Comparison of ENCODE assay signal across 1 cellular context in the genomic region with DNA sequence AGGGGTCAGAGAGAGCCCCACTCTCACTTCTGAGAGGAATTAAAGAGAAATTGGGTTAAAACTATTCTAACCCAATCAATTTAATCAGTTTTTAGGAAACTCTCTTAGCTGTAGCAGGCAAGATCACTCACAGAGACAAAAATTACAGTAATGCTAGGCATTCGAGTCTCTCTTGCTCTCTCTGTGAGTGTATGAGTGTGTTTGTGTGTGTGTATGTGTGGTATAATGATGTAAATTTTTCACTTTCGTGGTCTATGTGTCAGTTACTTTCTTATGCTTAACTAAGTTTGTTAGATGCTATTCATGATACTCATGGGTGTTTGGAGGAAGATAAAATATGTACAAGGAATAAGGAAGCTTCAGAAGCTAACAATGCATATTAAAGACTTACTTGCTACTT.
TF ChIP-seq lines count a peak whose summit lies in the region.

No MANE protein-coding gene starts in this region.

TF ChIP-seq in IMR-90, 13 proteins besides CTCF, POLR2A, EP300 and RAD21 (continued from another document):
- TF ChIP-seq FOS (IDR thresholded peaks at IDR 0.05; ENCODE audit: low read depth, low read length) (no peak), MAZ (IDR thresholded peaks at IDR 0.05; ENCODE audit: borderline replicate concordance, low read depth, low read length) (no peak), CHD1 (IDR thresholded peaks at IDR 0.05; ENCODE audit: low read depth, low read length) (no peak), BHLHE40 (IDR thresholded peaks at IDR 0.05; ENCODE audit: low read depth, low read length) (no peak), CEBPB (IDR thresholded peaks at IDR 0.05; ENCODE audit: low read depth, low read length) (no peak), NFE2L2 (IDR thresholded peaks at IDR 0.05; ENCODE audit: low read depth, low read length) (no peak), RFX5 (IDR thresholded peaks at IDR 0.05; ENCODE audit: low read depth, low read length) (no peak), MAFK (IDR thresholded peaks at IDR 0.05; ENCODE audit: low read depth, low read length) (no peak), SMC3 (IDR thresholded peaks at IDR 0.05; ENCODE audit: low read depth, low read length) (no peak), RCOR1 (IDR thresholded peaks at IDR 0.05; ENCODE audit: insufficient replicate concordance, low read length) (no peak)
- TF ChIP-seq, protein P1, sequence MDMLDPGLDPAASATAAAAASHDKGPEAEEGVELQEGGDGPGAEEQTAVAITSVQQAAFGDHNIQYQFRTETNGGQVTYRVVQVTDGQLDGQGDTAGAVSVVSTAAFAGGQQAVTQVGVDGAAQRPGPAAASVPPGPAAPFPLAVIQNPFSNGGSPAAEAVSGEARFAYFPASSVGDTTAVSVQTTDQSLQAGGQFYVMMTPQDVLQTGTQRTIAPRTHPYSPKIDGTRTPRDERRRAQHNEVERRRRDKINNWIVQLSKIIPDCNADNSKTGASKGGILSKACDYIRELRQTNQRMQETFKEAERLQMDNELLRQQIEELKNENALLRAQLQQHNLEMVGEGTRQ (IDR thresholded peaks at IDR 0.05; ENCODE audit: low read depth, low read length), result no peak
- TF ChIP-seq, protein P2, sequence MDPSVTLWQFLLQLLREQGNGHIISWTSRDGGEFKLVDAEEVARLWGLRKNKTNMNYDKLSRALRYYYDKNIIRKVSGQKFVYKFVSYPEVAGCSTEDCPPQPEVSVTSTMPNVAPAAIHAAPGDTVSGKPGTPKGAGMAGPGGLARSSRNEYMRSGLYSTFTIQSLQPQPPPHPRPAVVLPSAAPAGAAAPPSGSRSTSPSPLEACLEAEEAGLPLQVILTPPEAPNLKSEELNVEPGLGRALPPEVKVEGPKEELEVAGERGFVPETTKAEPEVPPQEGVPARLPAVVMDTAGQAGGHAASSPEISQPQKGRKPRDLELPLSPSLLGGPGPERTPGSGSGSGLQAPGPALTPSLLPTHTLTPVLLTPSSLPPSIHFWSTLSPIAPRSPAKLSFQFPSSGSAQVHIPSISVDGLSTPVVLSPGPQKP (IDR thresholded peaks at IDR 0.05; ENCODE audit: borderline replicate concordance, low read depth, low read length), result no peak
